ENCODE assay signal across 9 cellular contexts in the genomic region with DNA sequence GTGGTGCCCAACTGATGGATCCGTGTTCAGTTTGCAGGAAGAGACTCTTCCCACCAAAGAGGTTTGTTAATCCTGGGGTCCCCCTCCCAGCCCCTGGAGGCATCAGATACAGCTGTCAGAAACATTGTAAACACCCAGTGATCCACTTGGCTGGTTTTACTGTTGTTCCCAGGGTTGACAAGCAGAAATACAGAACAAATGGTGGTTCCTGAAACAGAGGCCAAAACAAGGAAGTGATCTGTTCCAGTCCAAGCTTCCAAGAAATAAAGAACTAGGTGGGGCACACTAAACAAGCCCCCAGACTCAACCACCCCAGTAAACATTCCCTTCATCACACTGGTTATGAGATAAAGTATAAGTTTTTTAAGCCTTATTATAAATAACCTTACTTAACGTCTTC. TPM values are rescaled to one million over a fixed set of nuclear protein-coding genes. Genes with fewer than 3 reads are reported as not detected.
DNase-seq lines count a peak whose midpoint lies in the region; ATAC-seq and TF ChIP-seq lines count a peak whose summit lies in the region.
"Had no signal": no experiment of that assay in that cellular context is flagged by ENCODE, and none has a peak within 500 bp of the region (broad histone marks: within the 10 kb centered on the region; RNA-seq: fewer than 3 reads in every experiment).

No MANE protein-coding gene starts in this region.

- peaks cover 6% of the 10 kb centered on the region for H3K4me1 Mint-ChIP-seq in activated naive CD8-positive, alpha-beta T cell treated with anti-CD3 and anti-CD28 coated beads for 36 hours
- H3K4me1 Mint-ChIP-seq in memory B cell = peaks cover 4% of the 10 kb centered on the region

- TF ChIP-seq POLR2A in uterus (IDR thresholded peaks at IDR 0.05) = no peak

- H3K4me3 Mint-ChIP-seq in activated naive CD8-positive, alpha-beta T cell treated with anti-CD3 and anti-CD28 coated beads for 36 hours = peak overlapping the region; percentile 89
- peak overlapping the region; percentile 55 for H3K4me3 Mint-ChIP-seq in memory B cell

- H3K36me3 Mint-ChIP-seq in activated naive CD8-positive, alpha-beta T cell treated with anti-CD3 and anti-CD28 coated beads for 36 hours = peaks cover 21% of the 10 kb centered on the region
- H3K36me3 Mint-ChIP-seq in memory B cell = peaks cover 9% of the 10 kb centered on the region

- H3K9me3 Mint-ChIP-seq in activated naive CD8-positive, alpha-beta T cell treated with anti-CD3 and anti-CD28 coated beads for 36 hours = peaks cover 9% of the 10 kb centered on the region
- H3K9me3 Mint-ChIP-seq in memory B cell = peaks cover 6% of the 10 kb centered on the region

- H3K27me3 ChIP-seq in uterus = no peaks in the 10 kb centered on the region

- no peaks in the 10 kb centered on the region for H3K36me3 ChIP-seq in uterus

- peak overlapping the region; percentile 71 to 83 for H3K27ac ChIP-seq in uterus

- H3K27ac Mint-ChIP-seq in activated naive CD8-positive, alpha-beta T cell treated with anti-CD3 and anti-CD28 coated beads for 36 hours = no peak overlapping the region
- no peak overlapping the region for H3K27ac Mint-ChIP-seq in memory B cell

- ATAC-seq in left ventricle myocardium superior (no peak), left cardiac atrium (no peak), memory B cell (ENCODE audit: low read depth) (peak; percentile 30)

- peak; percentile 5 for DNase-seq in left ventricle myocardium superior
- DNase-seq in left cardiac atrium = no peak
- DNase-seq in activated naive CD8-positive, alpha-beta T cell treated with anti-CD3 and anti-CD28 coated beads for 36 hours = no peak
- no peak for DNase-seq in memory B cell (ENCODE audit: low spot score in 2 of 2)
- DNase-seq in uterus = no peak
- no peak for DNase-seq in stimulated activated CD4-positive, alpha-beta T cell treated with anti-CD3 and anti-CD28 coated beads, Interleukin-4, amount 100 ng/mL, for 1 hour
- no peak for DNase-seq in NCI-H345 (lab: John Stamatoyannopoulos, UW)
- DNase-seq in NCI-H146 (lab: John Stamatoyannopoulos, UW) = no peak
- DNase-seq: effector CD8-positive, alpha-beta T cell had no signal

- no peaks in the 10 kb centered on the region for H3K4me1 ChIP-seq in uterus

- intact Hi-C loops in left ventricle myocardium superior (cut with micrococcal nuclease) (no loop called here), left cardiac atrium (cut with DNase I) (no loop called here), uterus (cut with DNase I; ENCODE audit: low total_unique reads) (no loop called here)

- H3K27me3 Mint-ChIP-seq in activated naive CD8-positive, alpha-beta T cell treated with anti-CD3 and anti-CD28 coated beads for 36 hours = no peaks in the 10 kb centered on the region
- no peaks in the 10 kb centered on the region for H3K27me3 Mint-ChIP-seq in memory B cell

- H3K9me3 ChIP-seq in uterus = no peaks in the 10 kb centered on the region

- TF ChIP-seq CTCF in uterus (IDR thresholded peaks at IDR 0.05) = no peak

- H3K4me3 ChIP-seq in uterus = no peak overlapping the region

RNA-seq across cellular contexts. Expression of gene SPRY3, which starts 1.1 kb away (rescaled TPM):
- 0.69 TPM for total RNA-seq in left ventricle myocardium superior
- total RNA-seq in left cardiac atrium = under 1 TPM; 0.74 to 0.84 TPM
- under 1 TPM; 0.16 to 0.19 TPM for total RNA-seq in activated naive CD8-positive, alpha-beta T cell treated with anti-CD3 and anti-CD28 coated beads for 36 hours
- total RNA-seq in uterus = 1 to 10 TPM in 3 of 4 donors, under 1 TPM in 1; 0.51 to 2.6 (median 1.8) TPM

RNA-seq across cellular contexts. Expression of gene TMLHE, which starts 1.4 kb away (rescaled TPM):
- total RNA-seq in left ventricle myocardium superior (40.2 TPM), left cardiac atrium (10 to 100 TPM; 26.6 to 29.0 TPM), uterus (10 to 100 TPM in 3 of 4 donors, 1 to 10 TPM in 1; 2.4 to 42.0 (median 20.2) TPM)
- total RNA-seq in activated naive CD8-positive, alpha-beta T cell treated with anti-CD3 and anti-CD28 coated beads for 36 hours = 1 to 10 TPM; 8.3 to 9.1 TPM
